Comparison of ENCODE assay signal across 2 cellular contexts in genomic region chr1:41233708-41234107, GRCh38.
TF ChIP-seq lines count a peak whose summit lies in the region.

No MANE protein-coding gene starts in this region.

TF ChIP-seq in K562, 482 proteins besides CTCF, POLR2A, EP300 and RAD21:
- TF ChIP-seq ZBTB26 (CRISPR knock-in tag; IDR thresholded peaks at IDR 0.05) (no peak), ZNF766 (CRISPR knock-in tag; conservative IDR thresholded peaks at IDR 0.05) (no peak), NFXL1 (CRISPR knock-in tag; IDR thresholded peaks at IDR 0.05) (no peak), ZBTB5 (IDR thresholded peaks at IDR 0.05) (no peak), FOSL1 (tag; conservative IDR thresholded peaks at IDR 0.05) (no peak), KAT7 (CRISPR knock-in tag; IDR thresholded peaks at IDR 0.05; ENCODE audit: borderline replicate concordance) (no peak), NFIX (CRISPR knock-in tag; IDR thresholded peaks at IDR 0.05; ENCODE audit: low read depth) (no peak)
TF ChIP-seq in K562: peak in this region for 0.

TF ChIP-seq in HepG2, 621 proteins besides CTCF, POLR2A, EP300 and RAD21:
- TF ChIP-seq ZNF891 (CRISPR knock-in tag; IDR thresholded peaks at IDR 0.05) (no peak), ZBTB34 (CRISPR knock-in tag; IDR thresholded peaks at IDR 0.05) (no peak), ZNF432 (CRISPR knock-in tag; IDR thresholded peaks at IDR 0.05; ENCODE audit: borderline replicate concordance) (no peak), REXO4 (CRISPR knock-in tag; IDR thresholded peaks at IDR 0.05; ENCODE audit: borderline replicate concordance) (no peak), ZNF781 (CRISPR knock-in tag; IDR thresholded peaks at IDR 0.05; ENCODE audit: borderline replicate concordance, not compliant biosample characterization) (no peak), ZNF777 (CRISPR knock-in tag; IDR thresholded peaks at IDR 0.05) (no peak), ZNF546 (CRISPR knock-in tag; conservative IDR thresholded peaks at IDR 0.05) (no peak), REPIN1 (CRISPR knock-in tag; IDR thresholded peaks at IDR 0.05; ENCODE audit: borderline replicate concordance, low read depth) (no peak), MIXL1 (CRISPR knock-in tag; IDR thresholded peaks at IDR 0.05) (no peak), RARG (CRISPR knock-in tag; IDR thresholded peaks at IDR 0.05; ENCODE audit: low read depth) (no peak), SMAD1 (CRISPR knock-in tag; IDR thresholded peaks at IDR 0.05; ENCODE audit: borderline replicate concordance, low read depth) (no peak), ZKSCAN8 (CRISPR knock-in tag; IDR thresholded peaks at IDR 0.05; ENCODE audit: borderline replicate concordance) (no peak), KAT2B (IDR thresholded peaks at IDR 0.05; ENCODE audit: borderline replicate concordance, low read depth, low read length) (no peak), DBP (CRISPR knock-in tag; IDR thresholded peaks at IDR 0.05; ENCODE audit: not compliant biosample characterization) (no peak), MAF1 (CRISPR knock-in tag; IDR thresholded peaks at IDR 0.05; ENCODE audit: borderline replicate concordance) (no peak), MIER2 (CRISPR knock-in tag; IDR thresholded peaks at IDR 0.05) (no peak), ZNF883 (CRISPR knock-in tag; IDR thresholded peaks at IDR 0.05; ENCODE audit: not compliant biosample characterization) (no peak), ZNF576 (CRISPR knock-in tag; IDR thresholded peaks at IDR 0.05) (no peak), HMGXB3 (CRISPR knock-in tag; IDR thresholded peaks at IDR 0.05; ENCODE audit: borderline replicate concordance) (no peak), TBX3 (IDR thresholded peaks at IDR 0.05; ENCODE audit: borderline replicate concordance) (no peak)
